ENCODE assay signal across 14 cellular contexts in the genomic region with DNA sequence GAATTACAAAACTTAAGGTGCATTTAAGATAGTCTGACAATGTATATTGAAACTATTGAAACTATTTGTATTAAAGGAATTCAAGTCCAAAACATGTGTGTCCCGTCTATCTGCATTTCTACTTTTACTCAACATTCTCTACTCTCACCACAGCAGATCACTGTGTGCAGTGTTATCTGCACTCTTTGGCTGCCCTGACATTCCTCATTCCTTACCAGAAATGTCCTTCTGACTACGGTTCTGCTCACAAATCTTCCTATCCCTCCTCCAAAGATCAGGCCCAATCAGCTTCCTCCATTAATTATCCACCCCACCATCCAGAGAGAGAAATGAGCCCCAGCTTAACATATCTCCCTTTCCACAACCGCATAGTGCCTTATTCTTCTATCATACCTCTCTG.
DNase-seq lines count a peak whose midpoint lies in the region; ATAC-seq and TF ChIP-seq lines count a peak whose summit lies in the region.
"Had no signal": no experiment of that assay in that cellular context is flagged by ENCODE, and none has a peak within 500 bp of the region (broad histone marks: within the 10 kb centered on the region; RNA-seq: fewer than 3 reads in every experiment).

No MANE protein-coding gene starts in this region.

- H3K27me3 Mint-ChIP-seq in CD4-positive, alpha-beta memory T cell: no peaks in the 10 kb centered on the region
- H3K27me3 Mint-ChIP-seq in naive thymus-derived CD8-positive, alpha-beta T cell: no peaks in the 10 kb centered on the region
- no peaks in the 10 kb centered on the region for H3K27me3 Mint-ChIP-seq in activated CD8-positive, alpha-beta memory T cell treated with anti-CD3 and anti-CD28 coated beads, Interleukin-2, amount 10 ng/mL, durations not matched to agents 7 days and 5 days
- H3K27me3 Mint-ChIP-seq: activated naive CD8-positive, alpha-beta T cell treated with anti-CD3 and anti-CD28 coated beads, Interleukin-2, amount 10 ng/mL, durations not matched to agents 7 days and 5 days had no signal

- no peak for DNase-seq in CD4-positive, alpha-beta memory T cell
- DNase-seq in OCI-M1 (lab: John Stamatoyannopoulos, UW): peak; percentile 58
- DNase-seq in fibroblast of the aortic adventitia (ENCODE audit: low read depth): peak; percentile 73
- DNase-seq in naive thymus-derived CD8-positive, alpha-beta T cell: no peak
- no peak for DNase-seq in activated CD8-positive, alpha-beta memory T cell treated with anti-CD3 and anti-CD28 coated beads, Interleukin-2, amount 10 ng/mL, durations not matched to agents 7 days and 5 days
- DNase-seq: activated CD4-positive, alpha-beta T cell treated with anti-CD3 and anti-CD28 coated beads for 48 hours; activated naive CD8-positive, alpha-beta T cell treated with anti-CD3 and anti-CD28 coated beads, Interleukin-2, amount 10 ng/mL, durations not matched to agents 7 days and 5 days; GOT3; NCI-H1694; NK-92 treated with Interleukin-12 subunit alpha and Interleukin-12 subunit beta, amount 100 ng/mL, for 24 hours; occipital lobe had no signal

- no peak for TF ChIP-seq CTCF in fibroblast of the aortic adventitia (IDR thresholded peaks at IDR 0.05; ENCODE audit: insufficient read depth, low read length)

- peaks cover 61% of the 10 kb centered on the region for H3K4me1 ChIP-seq in CD4-positive, alpha-beta memory T cell (ENCODE audit: insufficient read depth, low read length)

- POLR2A ChIA-PET in CD4-positive, alpha-beta memory T cell (lab: Charles Lee; ENCODE audit: partially characterized antibody): no interaction called here
- POLR2A ChIA-PET in naive thymus-derived CD8-positive, alpha-beta T cell (lab: Charles Lee): no interaction called here

- no peaks in the 10 kb centered on the region for H3K9me3 Mint-ChIP-seq in CD4-positive, alpha-beta memory T cell
- no peaks in the 10 kb centered on the region for H3K9me3 Mint-ChIP-seq in naive thymus-derived CD8-positive, alpha-beta T cell
- H3K9me3 Mint-ChIP-seq in activated CD8-positive, alpha-beta memory T cell treated with anti-CD3 and anti-CD28 coated beads, Interleukin-2, amount 10 ng/mL, durations not matched to agents 7 days and 5 days (ENCODE audit: low read depth): peaks cover 4% of the 10 kb centered on the region

- H3K9me3 ChIP-seq in CD4-positive, alpha-beta memory T cell (ENCODE audit: control insufficient read depth in 1 of 2, low read length in 2 of 2): no peaks in the 10 kb centered on the region

- H3K27me3 ChIP-seq in CD4-positive, alpha-beta memory T cell (ENCODE audit: insufficient read depth, low read length): no peaks in the 10 kb centered on the region

- no peaks in the 10 kb centered on the region for H3K36me3 ChIP-seq in CD4-positive, alpha-beta memory T cell (ENCODE audit: insufficient read depth, low read length)

- H3K4me3 ChIP-seq in CD4-positive, alpha-beta memory T cell (ENCODE audit: low read length in 2 of 2): no peak overlapping the region
- H3K4me3 ChIP-seq in fibroblast of the aortic adventitia (ENCODE audit: low read depth, low read length): no peak overlapping the region

- peaks cover 4 to 5% of the 10 kb centered on the region in 2 donors for H3K36me3 Mint-ChIP-seq in CD4-positive, alpha-beta memory T cell
- peaks cover 0 to 8% (median 3%) of the 10 kb centered on the region in 3 donors for H3K36me3 Mint-ChIP-seq in naive thymus-derived CD8-positive, alpha-beta T cell
- H3K36me3 Mint-ChIP-seq in activated CD8-positive, alpha-beta memory T cell treated with anti-CD3 and anti-CD28 coated beads, Interleukin-2, amount 10 ng/mL, durations not matched to agents 7 days and 5 days: peaks cover 24% of the 10 kb centered on the region

- CTCF ChIA-PET in CD4-positive, alpha-beta memory T cell (lab: Charles Lee; ENCODE audit: partially characterized antibody): no interaction called here
- CTCF ChIA-PET in activated CD8-positive, alpha-beta memory T cell treated with anti-CD3 and anti-CD28 coated beads, Interleukin-2, amount 10 ng/mL, durations not matched to agents 7 days and 5 days (lab: Charles Lee): no interaction called here

- no peak overlapping the region for H3K27ac ChIP-seq in CD4-positive, alpha-beta memory T cell (ENCODE audit: low read depth, low read length)

- peaks cover 40 to 67% (median 53%) of the 10 kb centered on the region in 4 donors for H3K4me1 Mint-ChIP-seq in CD4-positive, alpha-beta memory T cell
- peaks cover 9 to 67% (median 46%) of the 10 kb centered on the region in 4 donors for H3K4me1 Mint-ChIP-seq in naive thymus-derived CD8-positive, alpha-beta T cell
- peaks cover 15% of the 10 kb centered on the region for H3K4me1 Mint-ChIP-seq in activated CD8-positive, alpha-beta memory T cell treated with anti-CD3 and anti-CD28 coated beads, Interleukin-2, amount 10 ng/mL, durations not matched to agents 7 days and 5 days

- H3K27ac Mint-ChIP-seq in CD4-positive, alpha-beta memory T cell: peak overlapping the region; percentile 4 to 48 (median 33)
- H3K27ac Mint-ChIP-seq in naive thymus-derived CD8-positive, alpha-beta T cell: peak overlapping the region in 7 of 10 donors; percentile 7 to 85 (median 61)
- H3K27ac Mint-ChIP-seq in activated CD8-positive, alpha-beta memory T cell treated with anti-CD3 and anti-CD28 coated beads, Interleukin-2, amount 10 ng/mL, durations not matched to agents 7 days and 5 days: no peak overlapping the region
- H3K27ac Mint-ChIP-seq: activated naive CD8-positive, alpha-beta T cell treated with anti-CD3 and anti-CD28 coated beads, Interleukin-2, amount 10 ng/mL, durations not matched to agents 7 days and 5 days had no signal

- peak overlapping the region in 2 of 8 donors; percentile 1 to 10 for H3K4me3 Mint-ChIP-seq in CD4-positive, alpha-beta memory T cell
- H3K4me3 Mint-ChIP-seq in naive thymus-derived CD8-positive, alpha-beta T cell: peak overlapping the region in 3 of 10 donors; percentile 0 to 6 (median 1)
- H3K4me3 Mint-ChIP-seq in activated CD8-positive, alpha-beta memory T cell treated with anti-CD3 and anti-CD28 coated beads, Interleukin-2, amount 10 ng/mL, durations not matched to agents 7 days and 5 days: no peak overlapping the region
- H3K4me3 Mint-ChIP-seq: activated naive CD8-positive, alpha-beta T cell treated with anti-CD3 and anti-CD28 coated beads, Interleukin-2, amount 10 ng/mL, durations not matched to agents 7 days and 5 days had no signal

- no peak for ATAC-seq in naive thymus-derived CD8-positive, alpha-beta T cell
- ATAC-seq in GM19023 (IDR thresholded peaks at IDR 0.05; ENCODE audit: unreplicated experiment) (no peak), HG02759 (IDR thresholded peaks at IDR 0.05; ENCODE audit: unreplicated experiment) (no peak), HG03521 (IDR thresholded peaks at IDR 0.05; ENCODE audit: unreplicated experiment) (no peak)
- no peak for ATAC-seq in activated CD8-positive, alpha-beta memory T cell treated with anti-CD3 and anti-CD28 coated beads, Interleukin-2, amount 10 ng/mL, durations not matched to agents 7 days and 5 days

- intact Hi-C loops in CD4-positive, alpha-beta memory T cell (cut with micrococcal nuclease): loop anchor here (5.0 kb wide), 1 partner anchor 40 kb away; no protein-coding TSS in a partner anchor

Comparison
In these comparisons a context has a peak if more than half of its experiments do, and no peak if none do; other contexts are left out.
1. DNase-seq: peak in OCI-M1 (single experiment) and fibroblast of the aortic adventitia (single experiment); none in CD4-positive, alpha-beta memory T cell (0 of 5), naive thymus-derived CD8-positive, alpha-beta T cell (0 of 10) and activated CD8-positive, alpha-beta memory T cell treated with anti-CD3 and anti-CD28 coated beads, Interleukin-2, amount 10 ng/mL, durations not matched to agents 7 days and 5 days (single experiment).